1 cellular context compared by ENCODE assay signal in genomic region chr6:12844284-12845223, GRCh38.
TF ChIP-seq lines count a peak whose summit lies in the region.

No MANE protein-coding gene starts in this region.

TF ChIP-seq in K562, 482 proteins besides CTCF, POLR2A, EP300 and RAD21 (continued from another document):
- TF ChIP-seq USF2 (CRISPR knock-in tag; IDR thresholded peaks at IDR 0.05): no peak
- TF ChIP-seq PHB2 (IDR thresholded peaks at IDR 0.05; ENCODE audit: low read depth): no peak
